9 cellular contexts compared by ENCODE assay signal in genomic region chr5:109468737-109469420, GRCh38. TPM values are rescaled to one million over a fixed set of nuclear protein-coding genes. Genes with fewer than 3 reads are reported as not detected.
DNase-seq lines count a peak whose midpoint lies in the region; ATAC-seq and TF ChIP-seq lines count a peak whose summit lies in the region.
"Had no signal": no experiment of that assay in that cellular context is flagged by ENCODE, and none has a peak within 500 bp of the region (broad histone marks: within the 10 kb centered on the region; RNA-seq: fewer than 3 reads in every experiment).

No MANE protein-coding gene starts in this region.

- H3K9me3 ChIP-seq in ascending aorta (no peaks in the 10 kb centered on the region), right cardiac atrium (ENCODE audit: control insufficient read depth, low read length) (no peaks in the 10 kb centered on the region), sigmoid colon (no peaks in the 10 kb centered on the region)
- H3K9me3 ChIP-seq: BLaER1 had no signal

- H3K4me1 ChIP-seq in ascending aorta (peaks cover 2 to 4% of the 10 kb centered on the region in 2 donors), right cardiac atrium (ENCODE audit: control insufficient read depth, insufficient read depth, low read length) (no peaks in the 10 kb centered on the region), sigmoid colon (peaks cover 0 to 10% (median 7%) of the 10 kb centered on the region in 4 donors)

- H3K4me3 Mint-ChIP-seq in T-helper 2 cell treated with Interferon-gamma antibody and Interleukin-4, amounts not matched to agents 5 μg/mL and 100 μg/mL, for 36 hours, result no peak overlapping the region

- H3K4me3 ChIP-seq in ascending aorta, result no peak overlapping the region
- H3K4me3 ChIP-seq in right cardiac atrium (ENCODE audit: low read length), result no peak overlapping the region
- no peak overlapping the region for H3K4me3 ChIP-seq in sigmoid colon
- H3K4me3 ChIP-seq: BLaER1 had no signal

- H3K27me3 ChIP-seq in ascending aorta (no peaks in the 10 kb centered on the region), right cardiac atrium (ENCODE audit: control insufficient read depth, insufficient read depth) (no peaks in the 10 kb centered on the region), sigmoid colon (no peaks in the 10 kb centered on the region)
- H3K27me3 ChIP-seq: BLaER1 had no signal

- H3K36me3 Mint-ChIP-seq in T-helper 2 cell treated with Interferon-gamma antibody and Interleukin-4, amounts not matched to agents 5 μg/mL and 100 μg/mL, for 36 hours (ENCODE audit: low read depth), result no peaks in the 10 kb centered on the region

- no peak overlapping the region for H3K27ac Mint-ChIP-seq in T-helper 2 cell treated with Interferon-gamma antibody and Interleukin-4, amounts not matched to agents 5 μg/mL and 100 μg/mL, for 36 hours

- 31% methylated on average over 4 of the region's 4 CpGs for WGBS in right cardiac atrium
- whole genome bisulfite sequencing in sigmoid colon, 2 donors, result 18 to 39% methylated on average over 4 of the region's 4 CpGs

- ATAC-seq in HG02970 (IDR thresholded peaks at IDR 0.05; ENCODE audit: low FRiP score, unreplicated experiment), result peak; percentile 98
- ATAC-seq in right cardiac atrium, result peak; percentile 95 to 97

- intact Hi-C loops in ascending aorta (cut with DNase I) (loop anchor here (2.0 to 5.0 kb wide), 2 partner anchors 58 to 722 kb away; partner anchors contain the start of gene FER), right cardiac atrium (cut with DNase I) (no loop called here), sigmoid colon (cut with DNase I) (no loop called here)

- TF ChIP-seq CTCF in ascending aorta (IDR thresholded peaks at IDR 0.05), result peak; percentile 61 to 81 (median 79)
- TF ChIP-seq CTCF in sigmoid colon (IDR thresholded peaks at IDR 0.05), result peak; percentile 58 to 70 (median 66)

- no peak for TF ChIP-seq POLR2A in sigmoid colon (IDR thresholded peaks at IDR 0.05)

- peaks cover 7% of the 10 kb centered on the region for H3K4me1 Mint-ChIP-seq in T-helper 2 cell treated with Interferon-gamma antibody and Interleukin-4, amounts not matched to agents 5 μg/mL and 100 μg/mL, for 36 hours (ENCODE audit: low read depth)

- TF ChIP-seq EP300 in sigmoid colon (IDR thresholded peaks at IDR 0.05), result no peak

- H3K36me3 ChIP-seq in ascending aorta (no peaks in the 10 kb centered on the region), sigmoid colon (no peaks in the 10 kb centered on the region)
- H3K36me3 ChIP-seq: BLaER1 had no signal

- H3K27me3 Mint-ChIP-seq in T-helper 2 cell treated with Interferon-gamma antibody and Interleukin-4, amounts not matched to agents 5 μg/mL and 100 μg/mL, for 36 hours (ENCODE audit: low read depth), result peaks cover 19% of the 10 kb centered on the region

- peak; percentile 76 for DNase-seq in activated gamma-delta T cell treated with Interleukin-2 at 50 U/mL for 16 hours
- no peak for DNase-seq in activated gamma-delta T cell (lab: John Stamatoyannopoulos, UW)
- peak; percentile 31 for DNase-seq in NCI-H1694 treated with DMSO at 0.1 percent for 48 hours (lab: John Stamatoyannopoulos, UW)
- DNase-seq in T-helper 2 cell treated with Interferon-gamma antibody and Interleukin-4, amounts not matched to agents 5 μg/mL and 100 μg/mL, for 36 hours (ENCODE audit: low spot score), result peak; percentile 44
- DNase-seq in ascending aorta (ENCODE audit: low spot score in 2 of 2), result peak; percentile 86 to 97
- DNase-seq in right cardiac atrium, result peak; percentile 97 to 98 (median 97)
- DNase-seq in sigmoid colon, result peak; percentile 98

- H3K27ac ChIP-seq in ascending aorta (no peak overlapping the region), right cardiac atrium (ENCODE audit: low read length) (no peak overlapping the region), sigmoid colon (peak overlapping the region in 1 of 4 donors; percentile 29)
- H3K27ac ChIP-seq: BLaER1 had no signal

- H3K9me3 Mint-ChIP-seq in T-helper 2 cell treated with Interferon-gamma antibody and Interleukin-4, amounts not matched to agents 5 μg/mL and 100 μg/mL, for 36 hours, result no peaks in the 10 kb centered on the region

RNA-seq across cellular contexts. Expression of gene PJA2, which starts 59.1 kb away (rescaled TPM):
- total RNA-seq in ascending aorta, result 56.1 TPM
- 100 to 1,000 TPM in 1 of 4 donors, 10 to 100 TPM in 3; 96.9 to 122 (median 98.0) TPM for total RNA-seq in right cardiac atrium
- 37.4 TPM for polyA plus RNA-seq in right cardiac atrium
- 100 to 1,000 TPM; 163 to 213 (median 171) TPM for total RNA-seq in sigmoid colon
- 10 to 100 TPM; 35.4 to 40.6 (median 39.0) TPM for polyA plus RNA-seq in sigmoid colon
